In the genomic region with DNA sequence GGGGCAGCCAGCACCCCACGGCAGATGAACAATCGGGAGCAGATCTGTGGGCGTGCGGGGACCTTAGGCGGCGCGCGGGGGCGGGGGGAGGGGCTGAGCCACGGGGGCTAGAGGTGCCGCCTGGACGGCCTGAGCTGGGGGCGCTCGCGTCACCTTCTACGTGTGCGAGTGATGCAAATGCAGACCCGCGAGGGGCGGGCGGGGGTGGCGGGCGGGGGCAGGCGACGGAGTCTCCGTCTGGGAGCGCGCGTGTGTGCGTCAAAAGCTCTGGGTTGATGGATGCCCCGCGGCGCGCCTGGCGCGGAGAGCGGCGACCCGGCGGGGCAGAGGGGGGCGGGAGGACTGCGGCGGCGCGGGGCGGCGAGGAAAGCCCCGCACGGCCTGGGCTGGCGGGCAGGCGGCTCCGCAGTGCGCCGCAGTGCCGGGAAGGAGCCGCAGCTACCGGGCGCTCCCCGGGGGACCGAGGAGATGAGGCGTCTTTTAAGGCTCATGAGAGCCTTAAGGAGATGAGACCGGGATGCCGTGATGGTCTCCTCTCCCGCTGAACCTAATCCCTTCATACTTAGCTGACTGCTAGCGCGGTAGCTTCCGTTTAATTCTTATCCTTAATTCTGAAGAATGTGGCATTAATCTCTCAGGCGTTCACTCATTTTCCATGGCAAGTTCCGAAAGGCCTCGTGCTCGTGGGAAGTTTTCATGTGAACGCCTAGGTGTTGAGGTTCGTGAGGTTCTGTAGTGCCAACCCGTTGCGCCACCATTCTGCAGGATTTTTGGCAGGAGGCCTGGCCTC, we compare ENCODE assay signal across 2 cellular contexts.
TF ChIP-seq lines count a peak whose summit lies in the region.

No MANE protein-coding gene starts in this region.

TF ChIP-seq in SK-N-SH treated with all-trans-retinoic acid at 6 μM for 48 hours, 23 proteins besides CTCF, POLR2A, EP300 and RAD21 (continued from another document):
- TF ChIP-seq, protein P1, sequence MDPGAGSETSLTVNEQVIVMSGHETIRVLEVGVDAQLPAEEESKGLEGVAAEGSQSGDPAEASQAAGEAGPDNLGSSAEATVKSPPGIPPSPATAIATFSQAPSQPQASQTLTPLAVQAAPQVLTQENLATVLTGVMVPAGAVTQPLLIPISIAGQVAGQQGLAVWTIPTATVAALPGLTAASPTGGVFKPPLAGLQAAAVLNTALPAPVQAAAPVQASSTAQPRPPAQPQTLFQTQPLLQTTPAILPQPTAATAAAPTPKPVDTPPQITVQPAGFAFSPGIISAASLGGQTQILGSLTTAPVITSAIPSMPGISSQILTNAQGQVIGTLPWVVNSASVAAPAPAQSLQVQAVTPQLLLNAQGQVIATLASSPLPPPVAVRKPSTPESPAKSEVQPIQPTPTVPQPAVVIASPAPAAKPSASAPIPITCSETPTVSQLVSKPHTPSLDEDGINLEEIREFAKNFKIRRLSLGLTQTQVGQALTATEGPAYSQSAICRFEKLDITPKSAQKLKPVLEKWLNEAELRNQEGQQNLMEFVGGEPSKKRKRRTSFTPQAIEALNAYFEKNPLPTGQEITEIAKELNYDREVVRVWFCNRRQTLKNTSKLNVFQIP (CRISPR knock-in tag; IDR thresholded peaks at IDR 0.05; ENCODE audit: borderline replicate concordance, low read depth) = no peak
- TF ChIP-seq GLIS3 (CRISPR knock-in tag; IDR thresholded peaks at IDR 0.05) = no peak
- TF ChIP-seq ZNF70 (CRISPR knock-in tag; IDR thresholded peaks at IDR 0.05) = no peak
- no peak for TF ChIP-seq ESRRG (CRISPR knock-in tag; IDR thresholded peaks at IDR 0.05)
- TF ChIP-seq OSR1 (CRISPR knock-in tag; IDR thresholded peaks at IDR 0.05) = no peak
- no peak for TF ChIP-seq ZC3H10 (CRISPR knock-in tag; IDR thresholded peaks at IDR 0.05)
TF ChIP-seq in SK-N-SH treated with all-trans-retinoic acid at 6 μM for 48 hours: peak in this region for 0.

TF ChIP-seq in WTC11, 78 proteins besides CTCF, POLR2A, EP300 and RAD21 (continued from another document):
- TF ChIP-seq, protein P2, sequence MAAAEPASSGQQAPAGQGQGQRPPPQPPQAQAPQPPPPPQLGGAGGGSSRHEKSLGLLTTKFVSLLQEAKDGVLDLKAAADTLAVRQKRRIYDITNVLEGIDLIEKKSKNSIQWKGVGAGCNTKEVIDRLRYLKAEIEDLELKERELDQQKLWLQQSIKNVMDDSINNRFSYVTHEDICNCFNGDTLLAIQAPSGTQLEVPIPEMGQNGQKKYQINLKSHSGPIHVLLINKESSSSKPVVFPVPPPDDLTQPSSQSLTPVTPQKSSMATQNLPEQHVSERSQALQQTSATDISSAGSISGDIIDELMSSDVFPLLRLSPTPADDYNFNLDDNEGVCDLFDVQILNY (CRISPR knock-in tag; IDR thresholded peaks at IDR 0.05) = no peak
- TF ChIP-seq, protein P3, sequence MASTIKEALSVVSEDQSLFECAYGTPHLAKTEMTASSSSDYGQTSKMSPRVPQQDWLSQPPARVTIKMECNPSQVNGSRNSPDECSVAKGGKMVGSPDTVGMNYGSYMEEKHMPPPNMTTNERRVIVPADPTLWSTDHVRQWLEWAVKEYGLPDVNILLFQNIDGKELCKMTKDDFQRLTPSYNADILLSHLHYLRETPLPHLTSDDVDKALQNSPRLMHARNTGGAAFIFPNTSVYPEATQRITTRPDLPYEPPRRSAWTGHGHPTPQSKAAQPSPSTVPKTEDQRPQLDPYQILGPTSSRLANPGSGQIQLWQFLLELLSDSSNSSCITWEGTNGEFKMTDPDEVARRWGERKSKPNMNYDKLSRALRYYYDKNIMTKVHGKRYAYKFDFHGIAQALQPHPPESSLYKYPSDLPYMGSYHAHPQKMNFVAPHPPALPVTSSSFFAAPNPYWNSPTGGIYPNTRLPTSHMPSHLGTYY (CRISPR knock-in tag; IDR thresholded peaks at IDR 0.05) = no peak
- no peak for TF ChIP-seq ZNF423 (CRISPR knock-in tag; IDR thresholded peaks at IDR 0.05)
